ENCODE assay signal across 25 cellular contexts in genomic region chr4:100651499-100652165, GRCh38.
DNase-seq lines count a peak whose midpoint lies in the region; ATAC-seq and TF ChIP-seq lines count a peak whose summit lies in the region.
"Had no signal": no experiment of that assay in that cellular context is flagged by ENCODE, and none has a peak within 500 bp of the region (broad histone marks: within the 10 kb centered on the region; RNA-seq: fewer than 3 reads in every experiment).

No MANE protein-coding gene starts in this region.

- H3K36me3 ChIP-seq in lower lobe of right lung: no peaks in the 10 kb centered on the region

- H3K27ac Mint-ChIP-seq in endothelial cell (ENCODE audit: unreplicated experiment): no peak overlapping the region
- H3K27ac Mint-ChIP-seq: B cell, CD14-positive monocyte had no signal

- H3K27me3 ChIP-seq in lower lobe of right lung (ENCODE audit: low read depth): no peaks in the 10 kb centered on the region

- H3K27me3 Mint-ChIP-seq in endothelial cell (ENCODE audit: unreplicated experiment): no peaks in the 10 kb centered on the region

- ATAC-seq in lower lobe of right lung: no peak
- no peak for ATAC-seq in HG03432 (IDR thresholded peaks at IDR 0.05; ENCODE audit: unreplicated experiment)
- ATAC-seq: HepG2, K562 had no signal

- no peaks in the 10 kb centered on the region for H3K9me3 ChIP-seq in lower lobe of right lung
- H3K9me3 ChIP-seq: SK-N-SH had no signal

- H3K27ac ChIP-seq in lower lobe of right lung: no peak overlapping the region
- H3K27ac ChIP-seq: RWPE1 had no signal

- H3K4me3 ChIP-seq in lower lobe of right lung: no peak overlapping the region
- H3K4me3 ChIP-seq: K562 had no signal

- H3K4me1 Mint-ChIP-seq in endothelial cell (ENCODE audit: unreplicated experiment): peaks cover 14% of the 10 kb centered on the region
- H3K4me1 Mint-ChIP-seq: B cell had no signal

- DNase-seq in AML-193 (lab: John Stamatoyannopoulos, UW) (peak; percentile 85 to 89), MV-4-11 (lab: John Stamatoyannopoulos, UW) (peak; percentile 72), SKM-1 treated with dmso at 0.1 percent for 144 hours (lab: John Stamatoyannopoulos, UW; ENCODE audit: unreplicated experiment) (peak; percentile 91), lower lobe of right lung (peak; percentile 43), endothelial cell (ENCODE audit: low spot score) (no peak), A172 (ENCODE audit: low spot score) (no peak), hippocampal formation (lab: John Stamatoyannopoulos, UW) (no peak)
- DNase-seq: 8988T, DMS53, GDM1, H7, NCI-H1694, NCI-H2081 treated with DMSO at 0.1 percent for 48 hours, NCI-H2171 treated with DMSO at 0.1 percent for 48 hours, NCI-H446, NCI-H526, SHP77 treated with DMSO at 0.1 percent for 48 hours, SK-N-SH, T-helper 1 cell had no signal

- intact Hi-C loops in lower lobe of right lung (cut with DNase I): no loop called here

- H3K36me3 Mint-ChIP-seq in endothelial cell (ENCODE audit: low read depth, unreplicated experiment): no peaks in the 10 kb centered on the region
- H3K36me3 Mint-ChIP-seq: CD14-positive monocyte had no signal

- H3K9me3 Mint-ChIP-seq in endothelial cell (ENCODE audit: unreplicated experiment): no peaks in the 10 kb centered on the region
- H3K9me3 Mint-ChIP-seq: CD14-positive monocyte had no signal

- H3K4me1 ChIP-seq in lower lobe of right lung: peaks cover 3% of the 10 kb centered on the region

- no peak for TF ChIP-seq CTCF in lower lobe of right lung (IDR thresholded peaks at IDR 0.05)
- TF ChIP-seq CTCF in endothelial cell (IDR thresholded peaks at IDR 0.05; ENCODE audit: unreplicated experiment): no peak

- no peak overlapping the region for H3K4me3 Mint-ChIP-seq in endothelial cell (ENCODE audit: unreplicated experiment)
- H3K4me3 Mint-ChIP-seq: B cell, CD14-positive monocyte had no signal

Comparison
In these comparisons a context has a peak if more than half of its experiments do, and no peak if none do; other contexts are left out.
1. DNase-seq: peak in AML-193 (2 of 2), MV-4-11 (single experiment), SKM-1 treated with dmso at 0.1 percent for 144 hours (single experiment) and lower lobe of right lung (single experiment); none in endothelial cell (single experiment), A172 (single experiment) and hippocampal formation (0 of 2).